Comparison of ENCODE assay signal across 31 cellular contexts in the genomic region with DNA sequence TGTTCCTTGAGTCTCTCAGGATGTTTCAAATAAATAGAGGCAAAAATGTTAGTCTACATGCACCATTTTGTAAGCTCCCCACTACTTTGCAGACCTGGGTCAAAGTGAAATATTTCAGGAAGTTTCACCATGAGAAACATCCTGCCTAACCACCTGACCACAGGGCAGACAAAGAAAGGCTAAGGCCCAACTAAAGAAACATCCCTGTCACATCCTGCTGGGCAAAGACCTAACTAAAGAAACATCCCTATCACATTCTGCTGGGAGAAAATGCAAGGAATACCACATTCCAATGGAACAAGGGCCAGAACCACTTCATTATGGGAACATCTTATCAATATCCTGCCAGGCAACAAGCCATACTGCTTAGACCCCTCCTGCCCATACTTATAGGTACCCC.
"Had no signal": no experiment of that assay in that cellular context is flagged by ENCODE, and none has a peak within 500 bp of the region (broad histone marks: within the 10 kb centered on the region; RNA-seq: fewer than 3 reads in every experiment).

No MANE protein-coding gene starts in this region.

- H3K36me3 Mint-ChIP-seq: memory B cell; mesothelial cell of epicardium; naive B cell; neural progenitor cell; stimulated activated memory B cell treated with anti-CD40 and anti-IgM and Interleukin-4, amounts not matched to agents 10 μg/mL and 1 μg/mL and 100 μg/mL, for 72 hours; type B pancreatic cell had no signal

- H3K4me2 ChIP-seq: neural progenitor cell had no signal

- H3K4me3 ChIP-seq: esophagus muscularis mucosa, heart right ventricle, lung, mucosa of descending colon, neural progenitor cell, psoas muscle, sigmoid colon, testis, tibial artery had no signal

- H3K27ac Mint-ChIP-seq: immature natural killer cell; memory B cell; mesothelial cell of epicardium; naive B cell; nephron; neural progenitor cell; stimulated activated memory B cell treated with anti-CD40 and anti-IgM and Interleukin-4, amounts not matched to agents 10 μg/mL and 1 μg/mL and 100 μg/mL, for 72 hours; type B pancreatic cell had no signal

- H3K9me3 ChIP-seq: esophagus muscularis mucosa, sigmoid colon, testis, tibial artery had no signal

- H3K27ac ChIP-seq: esophagus muscularis mucosa, heart right ventricle, neural progenitor cell, psoas muscle, sigmoid colon, testis, tibial artery had no signal

- H3K4me1 ChIP-seq: esophagus muscularis mucosa, heart right ventricle, neural progenitor cell, psoas muscle, sigmoid colon, testis, tibial artery had no signal

- H3K27me3 ChIP-seq: esophagus muscularis mucosa, heart right ventricle, neural progenitor cell, sigmoid colon, testis, tibial artery had no signal

- H3K4me1 Mint-ChIP-seq: immature natural killer cell; memory B cell; mesothelial cell of epicardium; naive B cell; nephron; neural progenitor cell; stimulated activated memory B cell treated with anti-CD40 and anti-IgM and Interleukin-4, amounts not matched to agents 10 μg/mL and 1 μg/mL and 100 μg/mL, for 72 hours had no signal

- DNase-seq: cerebellar nuclear complex; cortex of kidney; foreskin melanocyte; glutamatergic neuron; heart right ventricle; hippocampal formation; immature natural killer cell; islet precursor cell; kidney glomerular epithelial cell; left colon; left ventricle myocardium superior; mucosa of descending colon; naive B cell; nucleus accumbens; psoas muscle; right cardiac atrium; sigmoid colon; stimulated activated CD4-positive, alpha-beta T cell treated with anti-CD3 and anti-CD28 coated beads, Interleukin-2, amount 100 ng/mL, for 24 hours; stimulated activated CD4-positive, alpha-beta T cell treated with anti-CD3 and anti-CD28 coated beads, Interleukin-4, amount 100 ng/mL, for 24 hours; stimulated activated naive CD8-positive, alpha-beta T cell treated with anti-CD3 and anti-CD28 coated beads, Interleukin-15, Interleukin-2, amounts not matched to agents 100 U/mL and 50 U/mL, for 24 hours; substantia nigra; testis; tibial artery had no signal

- H2AFZ ChIP-seq: neural progenitor cell had no signal

- ATAC-seq: heart right ventricle; left colon; left ventricle myocardium superior; mucosa of descending colon; psoas muscle; right cardiac atrium; stimulated activated memory B cell treated with anti-CD40 and anti-IgM and Interleukin-4, amounts not matched to agents 10 μg/mL and 1 μg/mL and 100 μg/mL, for 72 hours; stimulated activated naive CD8-positive, alpha-beta T cell treated with anti-CD3 and anti-CD28 coated beads, Interleukin-15, Interleukin-2, amounts not matched to agents 100 U/mL and 50 U/mL, for 24 hours had no signal

- H3K27me3 Mint-ChIP-seq: memory B cell; naive B cell; stimulated activated memory B cell treated with anti-CD40 and anti-IgM and Interleukin-4, amounts not matched to agents 10 μg/mL and 1 μg/mL and 100 μg/mL, for 72 hours; type B pancreatic cell had no signal

- H3K4me3 Mint-ChIP-seq: immature natural killer cell; memory B cell; mesothelial cell of epicardium; naive B cell; nephron; neural progenitor cell; stimulated activated memory B cell treated with anti-CD40 and anti-IgM and Interleukin-4, amounts not matched to agents 10 μg/mL and 1 μg/mL and 100 μg/mL, for 72 hours; type B pancreatic cell had no signal

- H3K9me3 Mint-ChIP-seq: type B pancreatic cell had no signal

- H3K9ac ChIP-seq: neural progenitor cell had no signal
